ENCODE assay signal across 8 cellular contexts in the genomic region with DNA sequence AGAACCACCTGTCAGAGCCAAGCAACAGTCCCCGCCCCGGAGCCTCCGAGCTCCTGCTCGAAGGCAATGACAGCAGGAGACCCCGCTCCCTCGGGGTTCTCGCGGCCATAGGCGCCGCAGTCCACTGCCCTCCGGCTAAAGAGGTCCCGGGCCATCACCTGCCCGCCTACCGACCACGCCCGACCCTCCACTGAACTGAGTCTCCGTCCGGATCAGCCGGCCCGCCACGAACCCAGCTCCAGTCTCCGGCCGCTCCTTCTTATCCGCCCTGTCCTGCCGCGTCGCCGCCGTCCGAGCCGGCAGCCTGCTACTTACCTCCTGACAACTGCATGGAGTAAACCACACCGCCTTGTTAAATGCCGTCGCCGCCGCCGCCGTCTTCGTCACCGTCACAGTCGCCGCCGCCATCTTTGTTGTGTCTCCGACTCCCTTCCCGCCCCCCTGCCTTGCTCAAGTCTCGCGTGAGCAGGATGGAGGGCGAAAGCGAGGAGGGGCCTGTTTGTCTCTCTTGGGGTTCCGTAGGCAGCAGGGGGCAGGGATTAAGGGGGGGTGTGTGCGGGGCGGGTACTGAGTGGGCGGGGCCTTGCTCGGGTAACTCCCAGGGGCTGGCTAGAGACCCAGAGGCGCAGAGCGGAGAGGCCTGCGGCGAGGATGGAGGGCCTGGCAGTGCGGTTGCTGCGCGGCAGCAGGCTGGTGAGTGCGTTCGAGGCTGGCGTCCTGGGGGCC. TPM values are rescaled to one million over a fixed set of nuclear protein-coding genes. Genes with fewer than 3 reads are reported as not detected.
DNase-seq lines count a peak whose midpoint lies in the region; ATAC-seq and TF ChIP-seq lines count a peak whose summit lies in the region.

Gene ACADSB (plus strand): TSS at position 628 of the 726 bp plus-strand sequence. CDS start 24 bp downstream, at position 652.
A gene with protein sequence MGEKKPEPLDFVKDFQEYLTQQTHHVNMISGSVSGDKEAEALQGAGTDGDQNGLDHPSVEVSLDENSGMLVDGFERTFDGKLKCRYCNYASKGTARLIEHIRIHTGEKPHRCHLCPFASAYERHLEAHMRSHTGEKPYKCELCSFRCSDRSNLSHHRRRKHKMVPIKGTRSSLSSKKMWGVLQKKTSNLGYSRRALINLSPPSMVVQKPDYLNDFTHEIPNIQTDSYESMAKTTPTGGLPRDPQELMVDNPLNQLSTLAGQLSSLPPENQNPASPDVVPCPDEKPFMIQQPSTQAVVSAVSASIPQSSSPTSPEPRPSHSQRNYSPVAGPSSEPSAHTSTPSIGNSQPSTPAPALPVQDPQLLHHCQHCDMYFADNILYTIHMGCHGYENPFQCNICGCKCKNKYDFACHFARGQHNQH (minus strand): TSS at position 417 of the 726 bp plus-strand sequence. CDS start 10,170 bp downstream, outside the sequence.

- H3K27ac ChIP-seq in SK-N-SH (ENCODE audit: low read depth in 2 of 2, low read length in 1 of 2) = peak within 1 kb of the TSS; percentile 66 to 79; a peak in 3 of 4 replicates
- peak within 1 kb of the TSS; percentile 85 for H3K27ac ChIP-seq in temporal lobe (ENCODE audit: low read depth, low read length)

- peaks cover 0 to 8% of the 10 kb centered on the region in 2 experiments; a peak in 2 of 4 replicates for H3K4me1 ChIP-seq in SK-N-SH (ENCODE audit: control insufficient read depth in 1 of 2, insufficient read depth in 2 of 2, low read depth in 1 of 2, low read length in 1 of 2)

- TF ChIP-seq EP300 in SK-N-SH (IDR thresholded peaks at IDR 0.05; ENCODE audit: borderline replicate concordance in 1 of 2, low read depth in 1 of 2, low read length in 1 of 2) = no peak

- no peaks in the 10 kb centered on the region for H3K36me3 ChIP-seq in SK-N-SH (replicated peaks in 1 of 2; ENCODE audit: control insufficient read depth in 1 of 2, insufficient read depth in 2 of 2, low read length in 1 of 2)

- peaks cover 50% of the 10 kb centered on the region for H3K79me2 ChIP-seq in SK-N-SH (ENCODE audit: insufficient read depth)

- TF ChIP-seq CTCF in GM10248 (IDR thresholded peaks at IDR 0.05; ENCODE audit: control extremely low read depth, extremely low read depth, low read depth, missing control alignments) (no peak), SK-N-SH (IDR thresholded peaks at IDR 0.05) (no peak), omental fat pad (IDR thresholded peaks at IDR 0.05) (no peak)

- no peak for TF ChIP-seq RAD21 in SK-N-SH (IDR thresholded peaks at IDR 0.05; ENCODE audit: low read length)

- no peaks in the 10 kb centered on the region for H3F3A ChIP-seq in SK-N-SH (replicated peaks; ENCODE audit: insufficient read depth)

- H3K4me3 ChIP-seq in SK-N-SH (ENCODE audit: low read depth in 2 of 2, low read length in 1 of 2) = peak within 1 kb of the TSS; percentile 93 to 99

- no peaks in the 10 kb centered on the region for H3K27me3 ChIP-seq in SK-N-SH (ENCODE audit: insufficient read depth)

- peak within 1 kb of the TSS; percentile 91 for H3K9ac ChIP-seq in SK-N-SH

- no peaks in the 10 kb centered on the region for H3K9me3 ChIP-seq in SK-N-SH

- WGBS in SK-N-SH (ENCODE audit: low lambda C conversion rate) = 0% methylated on average over 12 of the region's 64 CpGs

- peak within 1 kb of the TSS; percentile 94 for H3K4me2 ChIP-seq in SK-N-SH

- POLR2A ChIA-PET in GM10248 (lab: Yijun Ruan, JAX) = interaction anchor here (1.3 to 1.6 kb wide), 2 partner anchors 28 to 37 kb away, joined by 3 to 8 read pairs; partner anchors contain the start of gene PSTK
- POLR2A ChIA-PET in SK-N-SH (lab: Yijun Ruan, JAX) = interaction anchor here (1.3 kb wide), 1 partner anchor 28 kb away, joined by 3 read pairs; the partner anchor contains the start of gene PSTK

- CTCF ChIA-PET in GM10248 (lab: Yijun Ruan, JAX) (interaction anchor here (0.8 to 10.4 kb wide), 4 partner anchors 14 to 51 kb away, joined by 3 to 84 read pairs (median 4); partner anchors contain the start of gene PSTK), SK-N-SH (lab: Yijun Ruan, JAX) (interaction anchor here (1.0 to 1.9 kb wide), 5 partner anchors 9 to 35 kb away, joined by 3 to 9 read pairs (median 5); no protein-coding TSS in a partner anchor)

- peak within 1 kb of the TSS; percentile 97 for H2AFZ ChIP-seq in SK-N-SH (ENCODE audit: low read depth)

- DNase-seq in GM10248 (ENCODE audit: extremely low spot score) = peak; percentile 100
- DNase-seq in NCI-H1092 (lab: John Stamatoyannopoulos, UW) = peak; percentile 94
- DNase-seq in SK-N-SH = peak; percentile 99
- peak; percentile 96 for DNase-seq in activated naive CD4-positive, alpha-beta T cell treated with anti-CD3 and anti-CD28 coated beads, Interleukin-2, amount 50 U/mL, for 16 hours
- peak; percentile 75 for DNase-seq in glomerular endothelial cell (ENCODE audit: extremely low read depth, low read depth, low spot score)
- peak; percentile 94 for DNase-seq in omental fat pad (ENCODE audit: low spot score)

- peaks cover 4% of the 10 kb centered on the region; the same call in 1 of the 2 replicates for H4K20me1 ChIP-seq in SK-N-SH (ENCODE audit: insufficient read depth)

- ATAC-seq in HG02610 (IDR thresholded peaks at IDR 0.05; ENCODE audit: unreplicated experiment) = peak; percentile 81
- ATAC-seq in omental fat pad (ENCODE audit: low FRiP score) = peak; percentile 97

- H3K9me2 ChIP-seq in SK-N-SH = no peaks in the 10 kb centered on the region

TF ChIP-seq in SK-N-SH, 30 proteins besides CTCF, POLR2A, EP300 and RAD21 (continues in another document):
- TF ChIP-seq ELF1 (IDR thresholded peaks at IDR 0.05) (peak; percentile 56; the same call in 1 of the 2 replicates), YY1 (IDR thresholded peaks at IDR 0.05; ENCODE audit: low read depth) (peak; percentile 95), JUND (IDR thresholded peaks at IDR 0.05) (no peak), RCOR1 (IDR thresholded peaks at IDR 0.05; ENCODE audit: low read length) (no peak), MXI1 (IDR thresholded peaks at IDR 0.05; ENCODE audit: low read depth, low read length) (peak; percentile 45; the same call in 1 of the 2 replicates), MAX (IDR thresholded peaks at IDR 0.05; ENCODE audit: low read depth) (peak; percentile 25; the same call in 1 of the 2 replicates), RFX5 (IDR thresholded peaks at IDR 0.05; ENCODE audit: low read length) (no peak), SIN3A (IDR thresholded peaks at IDR 0.05; ENCODE audit: borderline replicate concordance, low read depth, low read length) (peak; percentile 99), TAF1 (IDR thresholded peaks at IDR 0.05; ENCODE audit: borderline replicate concordance, low read depth, low read length) (peak; percentile 83), CHD2 (IDR thresholded peaks at IDR 0.05; ENCODE audit: low read length, partially characterized antibody) (peak; percentile 99), PBX3 (IDR thresholded peaks at IDR 0.05) (peak; percentile 12; the same call in 1 of the 2 replicates), GATA2 (CRISPR knock-in tag; IDR thresholded peaks at IDR 0.05) (no peak)
- TF ChIP-seq, protein P1, sequence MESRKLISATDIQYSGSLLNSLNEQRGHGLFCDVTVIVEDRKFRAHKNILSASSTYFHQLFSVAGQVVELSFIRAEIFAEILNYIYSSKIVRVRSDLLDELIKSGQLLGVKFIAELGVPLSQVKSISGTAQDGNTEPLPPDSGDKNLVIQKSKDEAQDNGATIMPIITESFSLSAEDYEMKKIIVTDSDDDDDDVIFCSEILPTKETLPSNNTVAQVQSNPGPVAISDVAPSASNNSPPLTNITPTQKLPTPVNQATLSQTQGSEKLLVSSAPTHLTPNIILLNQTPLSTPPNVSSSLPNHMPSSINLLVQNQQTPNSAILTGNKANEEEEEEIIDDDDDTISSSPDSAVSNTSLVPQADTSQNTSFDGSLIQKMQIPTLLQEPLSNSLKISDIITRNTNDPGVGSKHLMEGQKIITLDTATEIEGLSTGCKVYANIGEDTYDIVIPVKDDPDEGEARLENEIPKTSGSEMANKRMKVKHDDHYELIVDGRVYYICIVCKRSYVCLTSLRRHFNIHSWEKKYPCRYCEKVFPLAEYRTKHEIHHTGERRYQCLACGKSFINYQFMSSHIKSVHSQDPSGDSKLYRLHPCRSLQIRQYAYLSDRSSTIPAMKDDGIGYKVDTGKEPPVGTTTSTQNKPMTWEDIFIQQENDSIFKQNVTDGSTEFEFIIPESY (IDR thresholded peaks at IDR 0.05; ENCODE audit: borderline replicate concordance, low read depth) = peak; percentile 99

RNA-seq across cellular contexts. Expression of gene ACADSB, which starts in this region (rescaled TPM):
- 5.9 and 9.6 TPM in 2 replicates for polyA plus RNA-seq in SK-N-SH (2012; rRNA removed)
- 9.3 and 9.9 TPM in 2 replicates for polyA plus RNA-seq in SK-N-SH (2012; cell fraction: cytosol; rRNA removed)
- polyA plus RNA-seq in SK-N-SH (2012; cell fraction: nucleus; rRNA removed) = 4.1 and 10.4 TPM in 2 replicates
- total RNA-seq in glomerular endothelial cell (4.4 and 4.7 TPM in 2 replicates), omental fat pad (10 to 100 TPM in 3 of 4 donors, 1 to 10 TPM in 1; 8.6 to 17.2 (median 12.8) TPM), temporal lobe (13.0 TPM)

RNA-seq across cellular contexts. Expression of the second gene that starts in this region (rescaled TPM):
- polyA plus RNA-seq in SK-N-SH (2012; rRNA removed) = 2.9 and 4.3 TPM in 2 replicates
- 3.4 and 3.7 TPM in 2 replicates for polyA plus RNA-seq in SK-N-SH (2012; cell fraction: cytosol; rRNA removed)
- polyA plus RNA-seq in SK-N-SH (2012; cell fraction: nucleus; rRNA removed) = 4.7 and 8.7 TPM in 2 replicates
- 3.1 and 9.0 TPM in 2 replicates for total RNA-seq in glomerular endothelial cell
- 10 to 100 TPM in 2 of 4 donors, 1 to 10 TPM in 2; 5.3 to 15.4 (median 10.2) TPM for total RNA-seq in omental fat pad
- total RNA-seq in temporal lobe = 13.5 TPM

Comparison
In these comparisons a context has a peak if more than half of its experiments do, and no peak if none do; other contexts are left out.
1. Peak in every context shown above with its lines: DNase-seq, ATAC-seq, H3K4me3 ChIP-seq and H3K27ac ChIP-seq.